Comparison of ENCODE assay signal across 11 cellular contexts in the genomic region with DNA sequence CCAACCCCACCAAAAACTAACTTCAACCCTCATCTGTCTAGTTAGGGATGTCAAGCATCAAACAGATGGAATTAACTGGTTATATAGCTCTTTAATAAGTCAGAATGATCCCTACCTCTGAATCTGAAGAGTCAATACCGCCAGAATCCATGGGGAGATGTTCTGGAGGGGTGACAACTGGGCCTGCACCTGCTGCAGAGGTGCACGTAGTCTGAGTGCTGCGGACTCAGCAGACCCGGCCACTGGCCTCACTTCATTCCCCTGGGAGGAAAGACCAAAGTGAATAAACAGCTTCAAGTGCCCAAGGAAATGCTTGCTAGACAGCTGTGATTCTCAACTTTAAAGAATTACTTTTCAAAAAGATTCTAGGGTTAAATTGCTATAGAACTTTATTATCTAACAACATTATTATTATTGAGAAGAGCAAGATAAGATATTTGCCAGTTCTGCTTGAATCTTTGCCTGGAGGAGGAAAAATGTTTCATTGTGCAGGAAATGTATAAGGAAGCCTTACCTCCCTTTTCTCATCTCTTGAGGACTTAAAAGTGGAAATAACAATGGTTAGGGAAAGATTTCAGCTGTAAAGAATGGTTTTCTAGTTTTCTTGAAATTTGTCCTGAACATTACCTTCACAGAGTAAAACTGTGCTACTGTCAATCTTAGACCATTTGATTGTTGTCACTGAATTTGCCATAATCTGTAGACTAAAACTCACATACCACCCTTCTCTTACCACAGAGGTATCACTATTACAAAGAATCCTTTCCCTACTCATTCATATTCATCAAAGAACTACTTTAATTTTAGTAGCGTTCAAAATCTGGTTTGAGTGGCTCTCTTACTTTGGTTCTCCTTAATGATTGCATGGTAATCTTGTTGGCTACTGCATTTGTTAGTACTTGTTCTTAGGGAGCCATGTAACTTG. TPM values are rescaled to one million over a fixed set of nuclear protein-coding genes. Genes with fewer than 3 reads are reported as not detected.
DNase-seq lines count a peak whose midpoint lies in the region; ATAC-seq and TF ChIP-seq lines count a peak whose summit lies in the region.
"Had no signal": no experiment of that assay in that cellular context is flagged by ENCODE, and none has a peak within 500 bp of the region (broad histone marks: within the 10 kb centered on the region; RNA-seq: fewer than 3 reads in every experiment).

No MANE protein-coding gene starts in this region.

- H4K20me1 ChIP-seq in OCI-LY7 (ENCODE audit: insufficient read depth, low read length), result peaks cover 22% of the 10 kb centered on the region

- peaks cover 43% of the 10 kb centered on the region for H3K36me3 ChIP-seq in OCI-LY7 (ENCODE audit: insufficient read depth, low read length)
- H3K36me3 ChIP-seq in endocrine pancreas (ENCODE audit: control insufficient read depth, insufficient read depth, low read length), result peaks cover 15% of the 10 kb centered on the region
- H3K36me3 ChIP-seq in psoas muscle (ENCODE audit: insufficient read depth in 1 of 2, low read depth in 1 of 2), result peaks cover 20 to 70% of the 10 kb centered on the region in 2 donors

- H3K9me3 ChIP-seq in OCI-LY7 (ENCODE audit: low read length) (no peaks in the 10 kb centered on the region), endocrine pancreas (ENCODE audit: control insufficient read depth, low read length) (no peaks in the 10 kb centered on the region), psoas muscle (no peaks in the 10 kb centered on the region)

- DNase-seq in DMS79 treated with DMSO at 0.1 percent for 48 hours (lab: John Stamatoyannopoulos, UW) (peak; percentile 3), DMS79 (lab: John Stamatoyannopoulos, UW) (no peak), OCI-LY7 (ENCODE audit: low spot score) (no peak), psoas muscle (no peak), NCI-H1417 treated with DMSO at 0.1 percent for 48 hours (lab: John Stamatoyannopoulos, UW) (no peak), DMS114 treated with DMSO at 0.1 percent for 48 hours (lab: John Stamatoyannopoulos, UW; ENCODE audit: unreplicated experiment) (no peak), middle frontal gyrus (ENCODE audit: extremely low spot score, low spot score) (no peak)
- DNase-seq: effector memory CD4-positive, alpha-beta T cell; NCI-H2171 treated with DMSO at 0.1 percent for 48 hours had no signal

- BruUV-seq in OCI-LY7 (replicated peaks; lab: Mats Ljungman, UMichigan), result TSS peak; percentile 40

- H3K79me2 ChIP-seq in OCI-LY7 (ENCODE audit: insufficient read depth, low read depth, low read length), result peaks cover 9% of the 10 kb centered on the region; the same call in 1 of the 2 replicates

- H3K4me3 ChIP-seq in OCI-LY7 (ENCODE audit: low read depth, low read length, poor library complexity, severe bottlenecking), result no peak overlapping the region
- peak overlapping the region; percentile 100 for H3K4me3 ChIP-seq in endocrine pancreas (ENCODE audit: control insufficient read depth, insufficient read depth, low read length)
- H3K4me3 ChIP-seq in psoas muscle, result no peak overlapping the region

- H3K9me2 ChIP-seq in OCI-LY7 (ENCODE audit: insufficient read depth, low read length), result no peaks in the 10 kb centered on the region

- H3K27ac ChIP-seq in OCI-LY7 (ENCODE audit: low read depth, low read length, poor library complexity, severe bottlenecking), result no peak overlapping the region
- H3K27ac ChIP-seq in psoas muscle, result peak overlapping the region; percentile 7

- no peak overlapping the region for H3K4me2 ChIP-seq in OCI-LY7 (ENCODE audit: low read length)

- CTCF ChIA-PET in OCI-LY7 (lab: Charles Lee; ENCODE audit: unreplicated experiment), result no interaction called here

- H3K9ac ChIP-seq in endocrine pancreas (ENCODE audit: control insufficient read depth, insufficient read depth, low read length), result no peak overlapping the region

- H3K4me1 ChIP-seq in OCI-LY7 (ENCODE audit: insufficient read depth, low read length, poor library complexity, severe bottlenecking) (peaks cover 42% of the 10 kb centered on the region), endocrine pancreas (ENCODE audit: control insufficient read depth, insufficient read depth, low read length) (peaks cover 32% of the 10 kb centered on the region), psoas muscle (peaks cover 39% of the 10 kb centered on the region)

- intact Hi-C loops in OCI-LY7 (cut with micrococcal nuclease; ENCODE audit: unreplicated experiment), result no loop called here
- intact Hi-C loops in psoas muscle (cut with DNase I), result no loop called here

- no peak for ATAC-seq in psoas muscle
- ATAC-seq: SK-N-SH treated with all-trans-retinoic acid at 6 μM for 48 hours had no signal

- H2AFZ ChIP-seq in OCI-LY7 (ENCODE audit: low read length), result no peak overlapping the region

- no peak for TF ChIP-seq CTCF in OCI-LY7 (conservative IDR thresholded peaks at IDR 0.05; ENCODE audit: low read length)
- no peak for TF ChIP-seq CTCF in psoas muscle (IDR thresholded peaks at IDR 0.05)

- H3K27me3 ChIP-seq in endocrine pancreas (ENCODE audit: control insufficient read depth, insufficient read depth, low read length) (no peaks in the 10 kb centered on the region), psoas muscle (ENCODE audit: insufficient read depth in 3 of 3, low read length in 2 of 3) (no peaks in the 10 kb centered on the region)

- 51 to 63% (median 57%) methylated on average over 5 of the region's 5 CpGs for WGBS in psoas muscle, 3 donors

- POLR2A ChIA-PET in OCI-LY7 (lab: Charles Lee), result interaction anchor here (0.9 kb wide), 1 partner anchor 17 kb away, joined by 4 read pairs; no protein-coding TSS in a partner anchor

RNA-seq across cellular contexts. Expression of gene XBP1, which starts 4.2 kb away (rescaled TPM):
- total RNA-seq in OCI-LY7 (2014; rRNA removed; shearing (Covaris generic)), result 35.2 and 35.8 TPM in 2 replicates
- 118 and 144 TPM in 2 replicates for total RNA-seq in OCI-LY7 (2022)
- total RNA-seq in psoas muscle, result 100 to 1,000 TPM in 2 of 4 donors, 10 to 100 TPM in 2; 38.9 to 151 (median 98.8) TPM
- polyA plus RNA-seq in psoas muscle, result 100 to 1,000 TPM in 2 of 3 donors, 10 to 100 TPM in 1; 82.6 to 173 (median 110) TPM

RNA-seq across cellular contexts. Expression of gene CCDC117, which starts 23.7 kb away (rescaled TPM):
- total RNA-seq in OCI-LY7 (2014; rRNA removed; shearing (Covaris generic)), result 19.5 and 21.4 TPM in 2 replicates
- total RNA-seq in OCI-LY7 (2022) (32.9 and 34.1 TPM in 2 replicates), psoas muscle (10 to 100 TPM; 19.9 to 29.4 (median 28.1) TPM)
- polyA plus RNA-seq in psoas muscle, result 10 to 100 TPM in 2 of 3 donors, 1 to 10 TPM in 1; 9.1 to 39.1 (median 14.8) TPM

RNA-seq across cellular contexts. Expression of gene HSCB, which starts 54.4 kb away (rescaled TPM):
- 16.6 and 23.4 TPM in 2 replicates for total RNA-seq in OCI-LY7 (2014; rRNA removed; shearing (Covaris generic))
- total RNA-seq in OCI-LY7 (2022) (17.2 and 17.6 TPM in 2 replicates), psoas muscle (10 to 100 TPM; 10.3 to 15.7 (median 11.3) TPM)
- 10 to 100 TPM; 13.0 to 26.5 (median 24.1) TPM for polyA plus RNA-seq in psoas muscle

RNA-seq across cellular contexts. Expression of gene CHEK2, which starts 54.6 kb away (rescaled TPM):
- 49.3 and 53.3 TPM in 2 replicates for total RNA-seq in OCI-LY7 (2014; rRNA removed; shearing (Covaris generic))
- 77.4 and 82.7 TPM in 2 replicates for total RNA-seq in OCI-LY7 (2022)
- 1 to 10 TPM; 1.2 to 6.9 (median 2.3) TPM for total RNA-seq in psoas muscle
- 10 to 100 TPM in 1 of 3 donors, 1 to 10 TPM in 2; 1.5 to 14.8 (median 5.1) TPM for polyA plus RNA-seq in psoas muscle
